In genomic region chr2:216497382-216497781, GRCh38 we compare ENCODE assay signal across 9 cellular contexts. TPM values are rescaled to one million over a fixed set of nuclear protein-coding genes. Genes with fewer than 3 reads are reported as not detected.
DNase-seq lines count a peak whose midpoint lies in the region; ATAC-seq and TF ChIP-seq lines count a peak whose summit lies in the region.
"Had no signal": no experiment of that assay in that cellular context is flagged by ENCODE, and none has a peak within 500 bp of the region (broad histone marks: within the 10 kb centered on the region; RNA-seq: fewer than 3 reads in every experiment).

No MANE protein-coding gene starts in this region.

- no peaks in the 10 kb centered on the region for H3K27me3 ChIP-seq in endodermal cell (ENCODE audit: control insufficient read depth, insufficient read depth, low read length, poor library complexity, severe bottlenecking)

- H3K4me3 ChIP-seq in NB4 (ENCODE audit: low read depth, low read length) (peak overlapping the region; percentile 86), endodermal cell (ENCODE audit: low read length) (peak overlapping the region; percentile 99)

- peaks cover 32% of the 10 kb centered on the region for H3K36me3 Mint-ChIP-seq in endodermal cell (ENCODE audit: low read depth)
- H3K36me3 Mint-ChIP-seq in osteocyte (ENCODE audit: unreplicated experiment), result peaks cover 27% of the 10 kb centered on the region

- H3K27ac Mint-ChIP-seq in endodermal cell (peak overlapping the region; percentile 96), osteocyte (ENCODE audit: unreplicated experiment) (peak overlapping the region; percentile 92)

- TF ChIP-seq CTCF in NB4 (IDR thresholded peaks at IDR 0.05; ENCODE audit: low read depth, low read length) (no peak), endodermal cell (conservative IDR thresholded peaks at IDR 0.05) (no peak), osteocyte (IDR thresholded peaks at IDR 0.05) (no peak)

- TF ChIP-seq POLR2A in NB4 (IDR thresholded peaks at IDR 0.05; ENCODE audit: extremely low read depth, insufficient read length), result no peak

- H3K27me3 Mint-ChIP-seq in endodermal cell (ENCODE audit: insufficient read depth) (no peaks in the 10 kb centered on the region), osteocyte (ENCODE audit: unreplicated experiment) (no peaks in the 10 kb centered on the region)

- no peaks in the 10 kb centered on the region for H3K9me3 ChIP-seq in ES-I3 (ENCODE audit: control insufficient read depth, insufficient read depth, low read length)
- no peaks in the 10 kb centered on the region for H3K9me3 ChIP-seq in endodermal cell (ENCODE audit: control insufficient read depth, low read length)

- no peaks in the 10 kb centered on the region for H3K9me3 Mint-ChIP-seq in endodermal cell
- H3K9me3 Mint-ChIP-seq in osteocyte (ENCODE audit: unreplicated experiment), result no peaks in the 10 kb centered on the region

- H3K36me3 ChIP-seq in ES-I3 (ENCODE audit: insufficient read depth, low read length) (peaks cover 31% of the 10 kb centered on the region), endodermal cell (ENCODE audit: control insufficient read depth, insufficient read depth, low read length) (peaks cover 32% of the 10 kb centered on the region)

- 88 to 94% methylated on average over 2 to 3 of the region's 3 CpGs for WGBS in endodermal cell (ENCODE audit: insufficient coverage in 1 of 2, insufficient read length in 1 of 2), 2 experiments

- no peak for ATAC-seq in HG02840 (IDR thresholded peaks at IDR 0.05; ENCODE audit: low FRiP score, unreplicated experiment)
- no peak for ATAC-seq in GM19023 (IDR thresholded peaks at IDR 0.05; ENCODE audit: unreplicated experiment)

- H3K4me1 ChIP-seq in ES-I3 (ENCODE audit: insufficient read depth, low read length), result peaks cover 12% of the 10 kb centered on the region
- H3K4me1 ChIP-seq in endodermal cell (ENCODE audit: control insufficient read depth, insufficient read depth, low read length), result no peaks in the 10 kb centered on the region

- DNase-seq in NB4 (ENCODE audit: low read depth), result no peak
- DNase-seq in endodermal cell, result no peak
- DNase-seq in osteocyte (ENCODE audit: extremely low spot score, unreplicated experiment), result no peak
- DNase-seq in NCI-H446 treated with DMSO at 0.1 percent for 48 hours (lab: John Stamatoyannopoulos, UW), result no peak
- DNase-seq in central memory CD4-positive, alpha-beta T cell, result no peak
- DNase-seq: NCI-H1694 had no signal

- H3K9ac ChIP-seq in ES-I3 (ENCODE audit: low read depth, low read length) (peak overlapping the region; percentile 96; the same call in 1 of the 2 replicates), endodermal cell (ENCODE audit: extremely low read depth, low read length, poor library complexity, severe bottlenecking) (peak overlapping the region; percentile 99)

- H3K4me3 Mint-ChIP-seq in endodermal cell (peak overlapping the region; percentile 99), osteocyte (ENCODE audit: unreplicated experiment) (peak overlapping the region; percentile 95)

- H3K27ac ChIP-seq in endodermal cell (ENCODE audit: low read depth, low read length), result no peak overlapping the region

- H3K4me1 Mint-ChIP-seq in endodermal cell (peaks cover 27% of the 10 kb centered on the region), osteocyte (ENCODE audit: unreplicated experiment) (peaks cover 57% of the 10 kb centered on the region)

RNA-seq across cellular contexts. Expression of gene RPL37A, which starts 1.3 kb away (rescaled TPM):
- total RNA-seq in endodermal cell (1,000 to 10,000 TPM; 2,589 to 2,765 TPM), osteocyte (2,580 and 2,608 TPM in 2 replicates)
- 1,971 TPM for polyA plus RNA-seq in endodermal cell (2013, experiment 1 of 2)
- 1,927 TPM for polyA plus RNA-seq in endodermal cell (2013, experiment 2 of 2)
